8 cellular contexts compared by ENCODE assay signal in the genomic region with DNA sequence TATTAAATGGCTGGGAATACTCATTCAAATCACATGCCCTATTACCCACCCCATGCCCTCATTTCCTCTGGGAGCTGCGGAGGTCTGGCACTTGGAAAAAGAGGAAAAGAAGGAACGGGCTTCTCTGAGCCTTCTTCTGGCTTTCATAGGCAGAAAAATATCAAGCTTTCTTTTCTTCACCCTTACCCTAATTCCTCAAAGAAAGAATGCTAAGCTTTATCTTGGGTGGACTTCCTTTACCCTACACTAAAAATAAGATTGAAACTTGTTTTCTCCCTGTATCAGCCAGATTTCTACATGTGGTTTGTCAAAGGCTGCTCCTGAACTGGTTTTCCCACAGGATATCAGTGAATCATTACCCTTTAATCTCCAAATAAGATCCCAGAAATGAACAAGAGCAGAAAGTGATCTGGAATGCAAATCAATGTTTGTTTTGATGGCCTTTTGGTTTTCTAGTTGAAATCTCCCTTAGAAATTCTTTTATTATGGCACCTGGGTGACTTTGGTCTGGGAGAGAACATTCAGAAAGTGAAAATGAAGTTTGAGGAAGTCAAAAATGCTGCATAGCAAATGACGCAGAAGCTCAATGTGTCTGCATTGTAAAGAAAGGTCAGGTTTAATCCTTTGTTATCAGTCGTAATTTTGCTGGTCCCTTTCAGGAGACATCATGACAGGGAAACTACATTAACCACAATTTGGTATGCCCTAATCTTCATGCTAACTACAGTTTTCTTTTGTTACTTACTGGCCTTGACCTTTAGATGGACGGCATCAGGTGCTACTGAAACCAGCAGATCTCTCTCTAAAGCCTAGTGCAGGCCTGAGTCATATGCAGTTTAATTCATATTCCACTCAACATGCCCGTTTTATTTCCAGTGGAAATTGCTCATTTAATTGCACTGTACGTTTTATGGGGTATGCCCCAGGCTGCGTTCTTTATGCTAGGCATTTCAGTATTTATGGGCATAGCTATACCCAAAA. TPM values are rescaled to one million over a fixed set of nuclear protein-coding genes. Genes with fewer than 3 reads are reported as not detected.
DNase-seq lines count a peak whose midpoint lies in the region; ATAC-seq and TF ChIP-seq lines count a peak whose summit lies in the region.

No MANE protein-coding gene starts in this region.

- no peaks in the 10 kb centered on the region for H3K4me1 ChIP-seq in breast epithelium

- no peaks in the 10 kb centered on the region for H3K9me3 Mint-ChIP-seq in activated T-cell treated with anti-CD3 and anti-CD28 coated beads, Interleukin-2, amount 50 U/mL, for 72 hours

- intact Hi-C loops in breast epithelium (cut with DNase I; ENCODE audit: low total_unique reads) = no loop called here

- no peaks in the 10 kb centered on the region for H3K27me3 Mint-ChIP-seq in activated T-cell treated with anti-CD3 and anti-CD28 coated beads, Interleukin-2, amount 50 U/mL, for 72 hours (ENCODE audit: low read depth)

- no peak for TF ChIP-seq POLR2A in breast epithelium (IDR thresholded peaks at IDR 0.05)

- H3K4me3 ChIP-seq in breast epithelium = peak overlapping the region; percentile 40 to 55 (median 42)

- ATAC-seq in activated T-cell treated with anti-CD3 and anti-CD28 coated beads, Interleukin-2, amount 50 U/mL, for 72 hours (replicated peaks in 1 of 2) = peak; percentile 57 to 59
- ATAC-seq in HG02678 (IDR thresholded peaks at IDR 0.05; ENCODE audit: unreplicated experiment) (peak; percentile 53), left lobe of liver (peak; percentile 56)

- no peaks in the 10 kb centered on the region for H3K9me3 ChIP-seq in breast epithelium

- H3K27ac ChIP-seq in breast epithelium = peak overlapping the region; percentile 79 to 86
- peak overlapping the region; percentile 84 for H3K27ac ChIP-seq in temporal lobe (ENCODE audit: low read depth, low read length)

- peak overlapping the region; percentile 92 for H3K27ac Mint-ChIP-seq in activated T-cell treated with anti-CD3 and anti-CD28 coated beads, Interleukin-2, amount 50 U/mL, for 72 hours

- no peaks in the 10 kb centered on the region for H3K36me3 Mint-ChIP-seq in activated T-cell treated with anti-CD3 and anti-CD28 coated beads, Interleukin-2, amount 50 U/mL, for 72 hours (ENCODE audit: insufficient read depth in 2 of 2)

- peaks cover 41% of the 10 kb centered on the region for H3K4me1 Mint-ChIP-seq in activated T-cell treated with anti-CD3 and anti-CD28 coated beads, Interleukin-2, amount 50 U/mL, for 72 hours (ENCODE audit: low read depth)

- no peaks in the 10 kb centered on the region for H3K36me3 ChIP-seq in breast epithelium

- no peak for TF ChIP-seq CTCF in breast epithelium (IDR thresholded peaks at IDR 0.05)

- no peak for DNase-seq in activated T-cell treated with anti-CD3 and anti-CD28 coated beads, Interleukin-2, amount 50 U/mL, for 72 hours
- no peak for DNase-seq in activated T-cell treated with anti-CD3 and anti-CD28 coated beads, Interleukin-2, amount 50 U/mL, for 48 hours
- DNase-seq in NCI-H345 treated with DMSO at 0.1 percent for 48 hours (lab: John Stamatoyannopoulos, UW; ENCODE audit: unreplicated experiment) (peak; percentile 19), breast epithelium (ENCODE audit: low spot score in 2 of 2) (no peak), left lobe of liver (ENCODE audit: low spot score) (no peak), NK-92 (lab: John Stamatoyannopoulos, UW; ENCODE audit: unreplicated experiment) (no peak)

- H3K27me3 ChIP-seq in breast epithelium = no peaks in the 10 kb centered on the region

- H3K4me3 Mint-ChIP-seq in activated T-cell treated with anti-CD3 and anti-CD28 coated beads, Interleukin-2, amount 50 U/mL, for 72 hours = peak overlapping the region in 1 of 2 donors; percentile 91

RNA-seq across cellular contexts. Expression of a gene that starts 46.6 kb away (rescaled TPM):
- 100 to 1,000 TPM; 140 to 148 TPM for total RNA-seq in activated T-cell treated with anti-CD3 and anti-CD28 coated beads, Interleukin-2, amount 50 U/mL, for 72 hours
- 10 to 100 TPM; 60.6 to 100.0 (median 95.9) TPM for total RNA-seq in breast epithelium
- total RNA-seq in left lobe of liver = 55.1 TPM
- 128 TPM for total RNA-seq in temporal lobe
